Comparison of ENCODE assay signal across 18 cellular contexts in the genomic region with DNA sequence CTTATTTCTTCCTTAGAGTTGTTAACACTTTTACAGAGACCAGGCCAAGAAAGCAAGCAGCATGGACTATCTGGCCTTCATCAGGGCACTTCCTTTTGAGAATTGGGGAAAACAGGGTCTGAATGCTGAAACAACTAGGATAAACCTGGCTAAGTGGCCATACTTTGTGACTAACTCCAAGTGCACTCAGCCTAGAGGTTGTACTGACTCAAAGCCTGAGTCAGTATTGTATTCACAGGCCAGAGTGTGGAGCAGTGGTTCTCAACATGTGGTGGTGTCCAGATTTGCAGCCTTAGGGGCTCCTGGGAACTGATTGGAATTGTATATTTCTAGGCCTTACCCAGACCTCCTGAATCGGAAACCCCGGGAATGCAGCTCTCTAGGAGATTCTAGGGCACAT. TPM values are rescaled to one million over a fixed set of nuclear protein-coding genes. Genes with fewer than 3 reads are reported as not detected.
DNase-seq lines count a peak whose midpoint lies in the region; ATAC-seq, FAIRE-seq and TF ChIP-seq lines count a peak whose summit lies in the region.
"Had no signal": no experiment of that assay in that cellular context is flagged by ENCODE, and none has a peak within 500 bp of the region (broad histone marks: within the 10 kb centered on the region; RNA-seq: fewer than 3 reads in every experiment).

No MANE protein-coding gene starts in this region.

- TF ChIP-seq CTCF in AG04450 (IDR thresholded peaks at IDR 0.05; ENCODE audit: low read depth, low read length): no peak
- no peak for TF ChIP-seq CTCF in keratinocyte (optimal IDR thresholded peaks at IDR 0.05 in 1 of 3, IDR thresholded peaks at IDR 0.05 in 1 of 3, conservative IDR thresholded peaks at IDR 0.05 in 1 of 3; ENCODE audit: extremely low read depth in 1 of 3, insufficient read depth in 2 of 3, low read length in 3 of 3)
- no peak for TF ChIP-seq CTCF in lower lobe of right lung (IDR thresholded peaks at IDR 0.05)

- H2AFZ ChIP-seq in keratinocyte (ENCODE audit: control insufficient read depth, low read length): no peak overlapping the region
- H2AFZ ChIP-seq: neural progenitor cell, PC-9 had no signal

- peaks cover 1% of the 10 kb centered on the region for H3K79me2 ChIP-seq in keratinocyte (ENCODE audit: control insufficient read depth, insufficient read depth, low read length)

- H3K27ac ChIP-seq in AG04450 (ENCODE audit: low read depth, low read length): peak overlapping the region; percentile 35
- peak overlapping the region; percentile 44 for H3K27ac ChIP-seq in keratinocyte (ENCODE audit: control insufficient read depth, insufficient read depth, low read length)
- H3K27ac ChIP-seq in lower lobe of right lung: no peak overlapping the region
- H3K27ac ChIP-seq: neural progenitor cell, PC-9, upper lobe of left lung had no signal

- DNase-seq in AG04450 (ENCODE audit: low read depth, low spot score) (no peak), HPDE6-E6E7 (ENCODE audit: extremely low spot score) (peak; percentile 49), astrocyte of the hippocampus (ENCODE audit: low read depth, low spot score) (peak; percentile 21), keratinocyte (ENCODE audit: low read depth, low spot score) (no peak), NCI-H2107 treated with DMSO at 0.1 percent for 48 hours (lab: John Stamatoyannopoulos, UW; ENCODE audit: unreplicated experiment) (no peak), lower lobe of right lung (no peak), NK-92 (lab: John Stamatoyannopoulos, UW; ENCODE audit: unreplicated experiment) (no peak), KG1 (lab: John Stamatoyannopoulos, UW) (no peak)
- DNase-seq: activated CD4-positive, alpha-beta T cell treated with anti-CD3 and anti-CD28 coated beads, Interleukin-2, amount 50 U/mL, for 1 hour; activated naive CD4-positive, alpha-beta T cell treated with Interleukin-2 at 50 U/mL for 16 hours; DND-41; NCI-H2029 treated with DMSO at 0.1 percent for 48 hours; NCI-H69; PC-9; stimulated activated naive CD4-positive, alpha-beta T cell treated with Interleukin-2 at 50 U/mL for 16 hours; upper lobe of left lung had no signal

- H3K4me3 ChIP-seq in AG04450 (ENCODE audit: low read depth, low read length): no peak overlapping the region
- H3K4me3 ChIP-seq in keratinocyte (ENCODE audit: control insufficient read depth in 2 of 3, extremely low read depth in 1 of 3, insufficient read depth in 2 of 3, low read depth in 1 of 3, low read length in 3 of 3): no peak overlapping the region
- no peak overlapping the region for H3K4me3 ChIP-seq in lower lobe of right lung
- H3K4me3 ChIP-seq: neural progenitor cell, PC-9, upper lobe of left lung had no signal

- H3K9me3 ChIP-seq in AG04450 (ENCODE audit: control insufficient read depth, insufficient read depth, low read length): no peaks in the 10 kb centered on the region
- H3K9me3 ChIP-seq in keratinocyte (ENCODE audit: control insufficient read depth, low read depth, low read length): no peaks in the 10 kb centered on the region
- no peaks in the 10 kb centered on the region for H3K9me3 ChIP-seq in lower lobe of right lung
- H3K9me3 ChIP-seq: upper lobe of left lung had no signal

- ATAC-seq in lower lobe of right lung: no peak

- POLR2A ChIA-PET in AG04450 (lab: Yijun Ruan, JAX): no interaction called here

- H3K4me1 ChIP-seq in keratinocyte (ENCODE audit: control insufficient read depth, extremely low read depth, insufficient read depth, low read length) (peaks cover 23% of the 10 kb centered on the region), lower lobe of right lung (no peaks in the 10 kb centered on the region)
- H3K4me1 ChIP-seq: neural progenitor cell, upper lobe of left lung had no signal

- intact Hi-C loops in lower lobe of right lung (cut with DNase I): no loop called here

- H3K9me1 ChIP-seq in keratinocyte (ENCODE audit: control insufficient read depth, extremely low read depth, insufficient read depth, low read length): no peaks in the 10 kb centered on the region

- no peaks in the 10 kb centered on the region for H4K20me1 ChIP-seq in keratinocyte (ENCODE audit: control insufficient read depth, extremely low read depth, insufficient read depth, low read length)

- CTCF ChIA-PET in AG04450 (lab: Charles Lee): no interaction called here

- H3K27me3 ChIP-seq in AG04450 (ENCODE audit: control insufficient read depth, insufficient read depth, low read length): no peaks in the 10 kb centered on the region
- H3K27me3 ChIP-seq in keratinocyte (ENCODE audit: control insufficient read depth, extremely low read depth, insufficient read depth, low read length): no peaks in the 10 kb centered on the region
- H3K27me3 ChIP-seq in lower lobe of right lung (ENCODE audit: low read depth): no peaks in the 10 kb centered on the region
- H3K27me3 ChIP-seq: neural progenitor cell, upper lobe of left lung had no signal

- peak; percentile 77 for FAIRE-seq in keratinocyte (lab: Jason Lieb, UNC)
- FAIRE-seq: TTC549 had no signal

- H3K4me2 ChIP-seq in keratinocyte (ENCODE audit: control insufficient read depth, extremely low read depth, insufficient read depth, low read depth, low read length): no peak overlapping the region
- H3K4me2 ChIP-seq: neural progenitor cell, PC-9 had no signal

- H3K36me3 ChIP-seq in keratinocyte (ENCODE audit: control insufficient read depth in 2 of 2, extremely low read depth in 1 of 2, insufficient read depth in 2 of 2, low read length in 2 of 2): peaks cover 41 to 70% of the 10 kb centered on the region in 2 experiments
- H3K36me3 ChIP-seq in lower lobe of right lung: peaks cover 91% of the 10 kb centered on the region

- dilution Hi-C loops in keratinocyte (cut with MboI; ENCODE audit: extremely low pct_ligation_motif_present, low sequenced_read_pairs): no loop called here

- H3K9ac ChIP-seq in keratinocyte (ENCODE audit: control insufficient read depth, extremely low read depth, insufficient read depth, low read length): no peak overlapping the region
- H3K9ac ChIP-seq: neural progenitor cell had no signal

RNA-seq across cellular contexts. Expression of gene SEC23B, which starts 20.1 kb away (rescaled TPM):
- 57.5 and 58.2 TPM in 2 replicates for polyA plus RNA-seq in AG04450 (2011; rRNA removed)
- polyA minus RNA-seq in AG04450 (2011; rRNA and poly(A)+ RNA removed): 50.8 and 51.5 TPM in 2 replicates
- 96.1 to 104 TPM (median 102 TPM) in 3 replicates for polyA plus RNA-seq in keratinocyte
- 20.3 TPM for polyA plus RNA-seq in keratinocyte (2011; ENCODE audit: low read depth)
- 68.8 and 92.4 TPM in 2 replicates for polyA plus RNA-seq in keratinocyte (2011; cell fraction: cytosol; rRNA removed)
- polyA plus RNA-seq in keratinocyte (2011; cell fraction: nucleus; rRNA removed): 92.5 and 98.2 TPM in 2 replicates
- polyA plus RNA-seq in keratinocyte (2012; ENCODE audit: low replicate concordance): 61.1 and 64.5 TPM in 2 replicates
- polyA minus RNA-seq in keratinocyte: 60.3 to 130 TPM (median 126 TPM) in 3 replicates
- 55.2 TPM for polyA minus RNA-seq in keratinocyte (2011; cell fraction: cytosol; rRNA and poly(A)+ RNA removed)
- 59.2 and 95.7 TPM in 2 replicates for polyA minus RNA-seq in keratinocyte (2011; cell fraction: nucleus; rRNA and poly(A)+ RNA removed)
- total RNA-seq in lower lobe of right lung: 51.2 TPM

RNA-seq across cellular contexts. Expression of gene RBBP9, which starts 30.8 kb away (rescaled TPM):
- polyA plus RNA-seq in AG04450 (2011; rRNA removed) (14.5 and 19.7 TPM in 2 replicates), keratinocyte (16.5 to 17.9 TPM (median 17.3 TPM) in 3 replicates)
- 27.2 and 30.4 TPM in 2 replicates for polyA minus RNA-seq in AG04450 (2011; rRNA and poly(A)+ RNA removed)
- 1.8 TPM for polyA plus RNA-seq in keratinocyte (2011; ENCODE audit: low read depth)
- polyA plus RNA-seq in keratinocyte (2011; cell fraction: cytosol; rRNA removed): 13.2 and 26.6 TPM in 2 replicates
- 8.4 and 10.5 TPM in 2 replicates for polyA plus RNA-seq in keratinocyte (2011; cell fraction: nucleus; rRNA removed)
- 5.7 and 12.8 TPM in 2 replicates for polyA plus RNA-seq in keratinocyte (2012; ENCODE audit: low replicate concordance)
- polyA minus RNA-seq in keratinocyte: 10.1 to 47.0 TPM (median 38.9 TPM) in 3 replicates
- 13.6 TPM for polyA minus RNA-seq in keratinocyte (2011; cell fraction: cytosol; rRNA and poly(A)+ RNA removed)
- 5.1 and 14.7 TPM in 2 replicates for polyA minus RNA-seq in keratinocyte (2011; cell fraction: nucleus; rRNA and poly(A)+ RNA removed)
- total RNA-seq in lower lobe of right lung: 15.3 TPM

RNA-seq across cellular contexts. Expression of gene SMIM26, which starts 39.4 kb away (rescaled TPM):
- polyA plus RNA-seq in AG04450 (2011; rRNA removed) (113 and 138 TPM in 2 replicates), keratinocyte (76.6 to 155 TPM (median 124 TPM) in 3 replicates)
- polyA minus RNA-seq in AG04450 (2011; rRNA and poly(A)+ RNA removed): 81.9 and 122 TPM in 2 replicates
- polyA plus RNA-seq in keratinocyte (2011; ENCODE audit: low read depth): 37.2 TPM
- polyA plus RNA-seq in keratinocyte (2011; cell fraction: cytosol; rRNA removed): 54.7 and 59.8 TPM in 2 replicates
- polyA plus RNA-seq in keratinocyte (2011; cell fraction: nucleus; rRNA removed): 25.9 and 51.2 TPM in 2 replicates
- 94.4 and 117 TPM in 2 replicates for polyA plus RNA-seq in keratinocyte (2012; ENCODE audit: low replicate concordance)
- polyA minus RNA-seq in keratinocyte: 28.0 to 115 TPM (median 35.3 TPM) in 3 replicates
- polyA minus RNA-seq in keratinocyte (2011; cell fraction: cytosol; rRNA and poly(A)+ RNA removed): 61.2 TPM
- polyA minus RNA-seq in keratinocyte (2011; cell fraction: nucleus; rRNA and poly(A)+ RNA removed): 13.3 and 15.0 TPM in 2 replicates
- 56.4 TPM for total RNA-seq in lower lobe of right lung

Comparison
In these comparisons a context has a peak if more than half of its experiments do, and no peak if none do; other contexts are left out.
1. DNase-seq: peak in HPDE6-E6E7 (single experiment) and astrocyte of the hippocampus (single experiment); none in AG04450 (single experiment), keratinocyte (single experiment), NCI-H2107 treated with DMSO at 0.1 percent for 48 hours (single experiment), lower lobe of right lung (single experiment), NK-92 (single experiment) and KG1 (single experiment).